ENCODE assay signal across 8 cellular contexts in genomic region chr1:42845866-42846256, GRCh38. TPM values are rescaled to one million over a fixed set of nuclear protein-coding genes. Genes with fewer than 3 reads are reported as not detected.
DNase-seq lines count a peak whose midpoint lies in the region; ATAC-seq and TF ChIP-seq lines count a peak whose summit lies in the region.

No MANE protein-coding gene starts in this region.

- H3K4me1 ChIP-seq in upper lobe of left lung: peaks cover 13 to 24% (median 16%) of the 10 kb centered on the region in 4 donors

- TF ChIP-seq EP300 in upper lobe of left lung (IDR thresholded peaks at IDR 0.05): no peak

- DNase-seq in DMS53 (lab: John Stamatoyannopoulos, UW) (peak; percentile 40), DMS53 treated with DMSO at 0.1 percent for 48 hours (lab: John Stamatoyannopoulos, UW; ENCODE audit: unreplicated experiment) (no peak), astrocyte of the cerebellum (ENCODE audit: low read depth) (no peak), lower leg skin (ENCODE audit: low spot score in 2 of 2) (no peak), upper lobe of left lung (no peak), GM13977 (ENCODE audit: low spot score) (no peak), NCI-H2227 treated with DMSO at 0.1 percent for 48 hours (lab: John Stamatoyannopoulos, UW) (no peak)

- in situ Hi-C loops in astrocyte of the cerebellum (cut with HindIII; ENCODE audit: low sequenced_read_pairs): no loop called here
- in situ Hi-C loops in GM13977 (cut with MboI; ENCODE audit: low pct_unique_long_range_greater_than_20kb, low sequenced_read_pairs, unreplicated experiment): no loop called here

- no peaks in the 10 kb centered on the region for H3K27me3 ChIP-seq in upper lobe of left lung

- WGBS in lower leg skin, 2 donors: 7% methylated on average over 10 of the region's 10 CpGs
- 9 to 11% methylated on average over 10 of the region's 10 CpGs for WGBS in upper lobe of left lung, 2 donors

- TF ChIP-seq CTCF in astrocyte of the cerebellum (IDR thresholded peaks at IDR 0.05; ENCODE audit: low read depth, low read length, missing control alignments): no peak
- TF ChIP-seq CTCF in lower leg skin (IDR thresholded peaks at IDR 0.05): no peak
- TF ChIP-seq CTCF in upper lobe of left lung (IDR thresholded peaks at IDR 0.05): no peak
- no peak for TF ChIP-seq CTCF in GM13977 (IDR thresholded peaks at IDR 0.05; ENCODE audit: extremely low read depth, insufficient read depth, missing control alignments)

- ATAC-seq in HG03139 (IDR thresholded peaks at IDR 0.05; ENCODE audit: unreplicated experiment): peak; percentile 12
- ATAC-seq in upper lobe of left lung (ENCODE audit: low FRiP score in 2 of 2): peak in 1 of 2 donors; percentile 16

- TF ChIP-seq POLR2A in lower leg skin (IDR thresholded peaks at IDR 0.05): no peak
- TF ChIP-seq POLR2A in upper lobe of left lung (IDR thresholded peaks at IDR 0.05): no peak

- H3K27ac ChIP-seq in upper lobe of left lung: peak overlapping the region in 2 of 4 donors; percentile 92 to 95

- peak overlapping the region; percentile 70 for H3K4me3 ChIP-seq in astrocyte of the cerebellum (ENCODE audit: low read depth, low read length)
- peak overlapping the region; percentile 17 for H3K4me3 ChIP-seq in lower leg skin (ENCODE audit: low read depth, poor library complexity, severe bottlenecking)
- peak overlapping the region; percentile 24 to 97 (median 93) for H3K4me3 ChIP-seq in upper lobe of left lung

- peaks cover under 1 to 19% (median 8%) of the 10 kb centered on the region in 4 donors for H3K36me3 ChIP-seq in upper lobe of left lung

- no peaks in the 10 kb centered on the region for H3K9me3 ChIP-seq in upper lobe of left lung

- intact Hi-C loops in lower leg skin (cut with DNase I; ENCODE audit: low total_unique reads): no loop called here

RNA-seq across cellular contexts. Expression of gene ZNF691, which starts 0.6 kb away (rescaled TPM):
- total RNA-seq in lower leg skin (10 to 100 TPM in 2 of 4 donors, 1 to 10 TPM in 2; 7.6 to 11.6 (median 9.9) TPM), upper lobe of left lung (10 to 100 TPM in 2 of 6 donors, 1 to 10 TPM in 4; 7.0 to 17.8 (median 9.4) TPM)

RNA-seq across cellular contexts. Expression of gene SVBP, which starts 28.7 kb away (rescaled TPM):
- total RNA-seq in lower leg skin (10 to 100 TPM; 11.2 to 18.1 (median 14.1) TPM), upper lobe of left lung (10 to 100 TPM in 5 of 6 donors, 1 to 10 TPM in 1; 5.9 to 32.5 (median 15.4) TPM)

RNA-seq across cellular contexts. Expression of gene ERMAP, which starts 28.9 kb away (rescaled TPM):
- total RNA-seq in lower leg skin (10 to 100 TPM in 1 of 4 donors, 1 to 10 TPM in 3; 8.0 to 11.5 (median 9.3) TPM), upper lobe of left lung (10 to 100 TPM; 11.6 to 41.9 (median 14.9) TPM)

Comparison
In these comparisons a context has a peak if more than half of its experiments do, and no peak if none do; other contexts are left out.
1. H3K4me3 ChIP-seq: peak in every context shown above with its lines; median percentile 93 in upper lobe of left lung; 70 in astrocyte of the cerebellum; 17 in lower leg skin.